In the genomic region with DNA sequence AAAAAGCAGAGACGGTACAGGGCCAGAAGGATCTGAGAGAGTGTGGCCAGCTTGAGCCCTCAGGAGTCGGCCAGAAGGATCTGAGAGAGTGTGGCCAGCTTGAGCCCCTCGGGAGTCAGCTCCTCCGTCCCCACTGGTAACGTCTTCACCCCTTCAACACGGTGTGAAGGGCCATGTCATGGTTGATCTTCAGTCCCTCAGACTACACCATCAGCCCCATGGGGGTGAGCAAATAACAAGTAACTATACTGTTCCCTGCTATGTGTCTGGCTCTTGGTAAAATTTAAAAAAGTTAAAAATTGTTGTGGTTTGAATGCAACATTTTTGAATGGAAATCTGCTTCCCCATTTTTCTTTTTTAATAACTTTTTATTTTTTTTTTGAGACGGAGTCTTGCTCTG, we compare ENCODE assay signal across 1 cellular context.
TF ChIP-seq lines count a peak whose summit lies in the region.

No MANE protein-coding gene starts in this region.

TF ChIP-seq in IMR-90, 13 proteins besides CTCF, POLR2A, EP300 and RAD21:
- TF ChIP-seq RCOR1 (IDR thresholded peaks at IDR 0.05; ENCODE audit: insufficient replicate concordance, low read length) (no peak), BHLHE40 (IDR thresholded peaks at IDR 0.05; ENCODE audit: low read depth, low read length) (no peak), CEBPB (IDR thresholded peaks at IDR 0.05; ENCODE audit: low read depth, low read length) (no peak), NFE2L2 (IDR thresholded peaks at IDR 0.05; ENCODE audit: low read depth, low read length) (no peak), CHD1 (IDR thresholded peaks at IDR 0.05; ENCODE audit: low read depth, low read length) (no peak), RFX5 (IDR thresholded peaks at IDR 0.05; ENCODE audit: low read depth, low read length) (no peak), MAFK (IDR thresholded peaks at IDR 0.05; ENCODE audit: low read depth, low read length) (no peak), MAZ (IDR thresholded peaks at IDR 0.05; ENCODE audit: borderline replicate concordance, low read depth, low read length) (no peak), MXI1 (IDR thresholded peaks at IDR 0.05; ENCODE audit: borderline replicate concordance, low read depth, low read length) (no peak), SMC3 (IDR thresholded peaks at IDR 0.05; ENCODE audit: low read depth, low read length) (no peak), FOS (IDR thresholded peaks at IDR 0.05; ENCODE audit: low read depth, low read length) (no peak)
- TF ChIP-seq, protein P1, sequence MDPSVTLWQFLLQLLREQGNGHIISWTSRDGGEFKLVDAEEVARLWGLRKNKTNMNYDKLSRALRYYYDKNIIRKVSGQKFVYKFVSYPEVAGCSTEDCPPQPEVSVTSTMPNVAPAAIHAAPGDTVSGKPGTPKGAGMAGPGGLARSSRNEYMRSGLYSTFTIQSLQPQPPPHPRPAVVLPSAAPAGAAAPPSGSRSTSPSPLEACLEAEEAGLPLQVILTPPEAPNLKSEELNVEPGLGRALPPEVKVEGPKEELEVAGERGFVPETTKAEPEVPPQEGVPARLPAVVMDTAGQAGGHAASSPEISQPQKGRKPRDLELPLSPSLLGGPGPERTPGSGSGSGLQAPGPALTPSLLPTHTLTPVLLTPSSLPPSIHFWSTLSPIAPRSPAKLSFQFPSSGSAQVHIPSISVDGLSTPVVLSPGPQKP (IDR thresholded peaks at IDR 0.05; ENCODE audit: borderline replicate concordance, low read depth, low read length): no peak
- TF ChIP-seq, protein P2, sequence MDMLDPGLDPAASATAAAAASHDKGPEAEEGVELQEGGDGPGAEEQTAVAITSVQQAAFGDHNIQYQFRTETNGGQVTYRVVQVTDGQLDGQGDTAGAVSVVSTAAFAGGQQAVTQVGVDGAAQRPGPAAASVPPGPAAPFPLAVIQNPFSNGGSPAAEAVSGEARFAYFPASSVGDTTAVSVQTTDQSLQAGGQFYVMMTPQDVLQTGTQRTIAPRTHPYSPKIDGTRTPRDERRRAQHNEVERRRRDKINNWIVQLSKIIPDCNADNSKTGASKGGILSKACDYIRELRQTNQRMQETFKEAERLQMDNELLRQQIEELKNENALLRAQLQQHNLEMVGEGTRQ (IDR thresholded peaks at IDR 0.05; ENCODE audit: low read depth, low read length): no peak
